In the genomic region with DNA sequence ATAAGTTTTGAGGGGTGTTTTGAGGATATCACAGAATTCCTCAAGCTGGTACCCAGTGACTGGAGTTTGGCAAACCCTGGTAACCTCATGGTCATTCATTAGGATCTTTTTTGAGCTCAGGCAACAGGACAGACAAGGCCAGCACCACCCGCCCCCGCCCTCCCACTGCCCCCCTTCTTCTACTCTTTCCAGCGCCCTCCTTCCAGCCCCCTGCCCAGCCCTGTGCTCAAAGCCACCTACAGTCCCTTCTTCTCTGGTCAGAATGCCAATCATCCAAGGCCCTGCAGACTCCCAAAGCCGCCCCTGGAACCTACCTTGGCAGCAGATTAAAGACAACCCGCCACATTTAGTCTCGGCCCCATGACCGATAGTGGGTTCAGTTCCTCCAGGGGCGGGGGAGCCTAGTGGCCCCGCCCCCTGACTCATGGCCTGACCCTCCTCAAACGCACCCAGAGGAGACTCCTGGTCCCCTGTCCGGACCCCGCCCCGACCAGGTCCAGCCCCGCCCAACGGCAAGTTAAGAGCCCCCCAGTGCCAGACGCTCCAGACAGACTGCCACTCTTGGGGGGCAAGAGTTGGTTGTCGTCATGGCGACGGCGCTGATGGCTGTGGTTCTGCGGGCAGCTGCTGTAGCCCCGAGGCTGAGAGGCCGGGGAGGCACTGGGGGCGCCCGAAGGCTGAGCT, we compare ENCODE assay signal across 8 cellular contexts. TPM values are rescaled to one million over a fixed set of nuclear protein-coding genes. Genes with fewer than 3 reads are reported as not detected.
DNase-seq lines count a peak whose midpoint lies in the region; ATAC-seq and TF ChIP-seq lines count a peak whose summit lies in the region.

A gene with protein sequence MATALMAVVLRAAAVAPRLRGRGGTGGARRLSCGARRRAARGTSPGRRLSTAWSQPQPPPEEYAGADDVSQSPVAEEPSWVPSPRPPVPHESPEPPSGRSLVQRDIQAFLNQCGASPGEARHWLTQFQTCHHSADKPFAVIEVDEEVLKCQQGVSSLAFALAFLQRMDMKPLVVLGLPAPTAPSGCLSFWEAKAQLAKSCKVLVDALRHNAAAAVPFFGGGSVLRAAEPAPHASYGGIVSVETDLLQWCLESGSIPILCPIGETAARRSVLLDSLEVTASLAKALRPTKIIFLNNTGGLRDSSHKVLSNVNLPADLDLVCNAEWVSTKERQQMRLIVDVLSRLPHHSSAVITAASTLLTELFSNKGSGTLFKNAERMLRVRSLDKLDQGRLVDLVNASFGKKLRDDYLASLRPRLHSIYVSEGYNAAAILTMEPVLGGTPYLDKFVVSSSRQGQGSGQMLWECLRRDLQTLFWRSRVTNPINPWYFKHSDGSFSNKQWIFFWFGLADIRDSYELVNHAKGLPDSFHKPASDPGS (plus strand): TSS at position 546 of the 684 bp plus-strand sequence. CDS start 42 bp downstream, at position 588.

- H3K9ac ChIP-seq in HUES6 (ENCODE audit: low read length), result peak within 1 kb of the TSS; percentile 57

- TF ChIP-seq CTCF in AG10803 (conservative IDR thresholded peaks at IDR 0.05; ENCODE audit: low read length), result no peak
- no peak for TF ChIP-seq CTCF in mucosa of descending colon (IDR thresholded peaks at IDR 0.05)

- intact Hi-C loops in mucosa of descending colon (cut with DNase I, micrococcal nuclease), result no loop called here

- H3K9me3 ChIP-seq in HUES6 (ENCODE audit: control insufficient read depth, insufficient read depth, low read depth, low read length) (no peaks in the 10 kb centered on the region), mucosa of descending colon (no peaks in the 10 kb centered on the region)

- DNase-seq in AG10803 (ENCODE audit: low read depth) (no peak), dermis blood vessel endothelial cell (peak; percentile 49), mucosa of descending colon (peak; percentile 45 to 64 (median 63)), substantia nigra (lab: John Stamatoyannopoulos, UW) (no peak)

- no peak for ATAC-seq in mucosa of descending colon
- no peak for ATAC-seq in HG02981 (IDR thresholded peaks at IDR 0.05; ENCODE audit: unreplicated experiment)
- no peak for ATAC-seq in GM18909 (IDR thresholded peaks at IDR 0.05; ENCODE audit: poor library complexity, unreplicated experiment)
- ATAC-seq in HG02973 (IDR thresholded peaks at IDR 0.05; ENCODE audit: unreplicated experiment), result no peak

- no peaks in the 10 kb centered on the region for H3K36me3 ChIP-seq in HUES6 (ENCODE audit: control insufficient read depth, insufficient read depth, low read length)
- no peaks in the 10 kb centered on the region for H3K36me3 ChIP-seq in mucosa of descending colon (ENCODE audit: low read depth)

- no peak within 1 kb of the TSS for H3K27ac ChIP-seq in HUES6 (ENCODE audit: low read depth, low read length)
- H3K27ac ChIP-seq in substantia nigra (ENCODE audit: low read depth, low read length, poor library complexity, severe bottlenecking), result no peak within 1 kb of the TSS

- peaks cover 42% of the 10 kb centered on the region for H3K27me3 ChIP-seq in HUES6 (ENCODE audit: control insufficient read depth, insufficient read depth, low read length)

- peak within 1 kb of the TSS; percentile 26 for H3K4me3 ChIP-seq in AG10803 (ENCODE audit: low read length)
- H3K4me3 ChIP-seq in HUES6 (ENCODE audit: low read depth, low read length), result peak within 1 kb of the TSS; percentile 86
- H3K4me3 ChIP-seq in mucosa of descending colon, result peak within 1 kb of the TSS; percentile 24

- H3K4me1 ChIP-seq in HUES6 (ENCODE audit: control insufficient read depth, insufficient read depth, low read length) (peaks cover 14% of the 10 kb centered on the region), mucosa of descending colon (ENCODE audit: low read depth) (peaks cover 36% of the 10 kb centered on the region)

RNA-seq across cellular contexts. Expression of the gene that starts here (rescaled TPM):
- 6.8 and 10.0 TPM in 2 replicates for total RNA-seq in dermis blood vessel endothelial cell
- 10 to 100 TPM in 1 of 3 donors, 1 to 10 TPM in 2; 6.1 to 21.4 (median 7.0) TPM for total RNA-seq in mucosa of descending colon

Comparison
In these comparisons a context has a peak if more than half of its experiments do, and no peak if none do; other contexts are left out.
1. DNase-seq: peak in dermis blood vessel endothelial cell (single experiment) and mucosa of descending colon (3 of 3); none in AG10803 (single experiment) and substantia nigra (0 of 49).
2. H3K4me3 ChIP-seq: peak in every context shown above with its lines; median percentile 86 in HUES6; 26 in AG10803; 24 in mucosa of descending colon.